Comparison of ENCODE assay signal across 8 cellular contexts in the genomic region with DNA sequence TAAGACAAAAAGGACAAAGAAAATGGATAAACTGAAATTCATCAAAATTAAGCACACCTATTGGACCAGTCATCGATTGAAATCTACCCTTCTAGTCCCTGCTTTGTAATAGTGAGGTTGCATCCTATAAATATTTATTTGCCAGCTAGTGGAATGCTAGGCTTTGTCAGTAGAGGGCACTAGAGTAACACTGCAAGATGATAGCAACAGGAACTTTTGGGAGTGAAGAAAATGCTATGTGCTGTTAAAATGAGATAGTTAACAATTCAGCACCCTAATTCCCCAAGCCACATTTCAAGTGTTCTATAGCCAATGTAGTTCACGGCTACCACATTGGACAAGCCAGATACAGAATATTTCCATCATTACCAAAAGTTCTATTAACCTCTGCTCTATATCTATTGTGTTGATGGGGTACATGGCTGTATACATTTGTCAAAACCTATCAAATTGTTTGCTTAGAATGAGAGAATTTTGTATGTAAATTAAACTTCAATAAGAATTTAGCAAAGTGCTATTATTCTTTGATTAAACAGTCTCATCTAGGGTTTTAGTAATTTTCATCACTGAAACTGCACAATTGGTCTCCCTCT.
A peak's percentile ranks its signal among the peaks of the same experiment; 100 is the strongest.
DNase-seq lines count a peak whose midpoint lies in the region; ATAC-seq and TF ChIP-seq lines count a peak whose summit lies in the region.

No MANE protein-coding gene starts in this region.

- no peak overlapping the region for H3K27ac Mint-ChIP-seq in activated CD4-positive, alpha-beta T cell treated with anti-CD3 and anti-CD28 coated beads, Interleukin-2, amount 10 ng/mL, durations not matched to agents 24 days and 14 days

- H3K27ac ChIP-seq in OCI-LY1 (ENCODE audit: low read depth, low read length, poor library complexity, severe bottlenecking), result no peak overlapping the region
- H3K27ac ChIP-seq in lower lobe of right lung, result no peak overlapping the region

- no peaks in the 10 kb centered on the region for H4K20me1 ChIP-seq in OCI-LY1 (ENCODE audit: insufficient read depth, low read length)

- H3K4me2 ChIP-seq in OCI-LY1 (ENCODE audit: low read length), result no peak overlapping the region

- H3K9me2 ChIP-seq in OCI-LY1 (ENCODE audit: low read depth, low read length), result no peaks in the 10 kb centered on the region

- H3F3A ChIP-seq in OCI-LY1 (ENCODE audit: insufficient read depth, low read length), result no peaks in the 10 kb centered on the region

- TF ChIP-seq CTCF in OCI-LY1 (IDR thresholded peaks at IDR 0.05; ENCODE audit: low read length) (peak; percentile 100), choroid plexus epithelial cell (conservative IDR thresholded peaks at IDR 0.05; ENCODE audit: low read depth, low read length) (peak; percentile 93), lower lobe of right lung (IDR thresholded peaks at IDR 0.05) (peak; percentile 88)

- no peaks in the 10 kb centered on the region for H3K79me2 ChIP-seq in OCI-LY1 (ENCODE audit: insufficient read depth, low read length)

- H3K9me3 ChIP-seq in OCI-LY1 (ENCODE audit: low read length), result no peaks in the 10 kb centered on the region
- no peaks in the 10 kb centered on the region for H3K9me3 ChIP-seq in lower lobe of right lung

- H3K27me3 Mint-ChIP-seq in activated CD4-positive, alpha-beta T cell treated with anti-CD3 and anti-CD28 coated beads, Interleukin-2, amount 10 ng/mL, durations not matched to agents 24 days and 14 days, result peaks cover 7% of the 10 kb centered on the region

- no peak overlapping the region for H2AFZ ChIP-seq in OCI-LY1 (ENCODE audit: low read length)

- no peak overlapping the region for H3K4me3 Mint-ChIP-seq in activated CD4-positive, alpha-beta T cell treated with anti-CD3 and anti-CD28 coated beads, Interleukin-2, amount 10 ng/mL, durations not matched to agents 24 days and 14 days

- H3K36me3 ChIP-seq in OCI-LY1 (ENCODE audit: insufficient read depth, low read length), result no peaks in the 10 kb centered on the region
- no peaks in the 10 kb centered on the region for H3K36me3 ChIP-seq in lower lobe of right lung

- no peak overlapping the region for H3K9ac ChIP-seq in OCI-LY1 (ENCODE audit: low read length)

- ATAC-seq in GM19452 (IDR thresholded peaks at IDR 0.05; ENCODE audit: unreplicated experiment) (peak; percentile 87), HG03442 (IDR thresholded peaks at IDR 0.05; ENCODE audit: unreplicated experiment) (peak; percentile 89), lower lobe of right lung (peak; percentile 76 to 78)

- peak; percentile 83 for DNase-seq in activated CD4-positive, alpha-beta T cell treated with anti-CD3 and anti-CD28 coated beads, Interleukin-2, amount 10 ng/mL, durations not matched to agents 24 days and 14 days
- DNase-seq in activated CD4-positive, alpha-beta T cell treated with anti-CD3 and anti-CD28 coated beads for 1 hour, result no peak
- DNase-seq in choroid plexus epithelial cell (ENCODE audit: low read depth) (peak; percentile 86), lower lobe of right lung (no peak), KG1 (lab: John Stamatoyannopoulos, UW) (no peak)

- no peaks in the 10 kb centered on the region for H3K4me1 Mint-ChIP-seq in activated CD4-positive, alpha-beta T cell treated with anti-CD3 and anti-CD28 coated beads, Interleukin-2, amount 10 ng/mL, durations not matched to agents 24 days and 14 days

- H3K4me3 ChIP-seq in OCI-LY1 (ENCODE audit: low read depth, low read length, poor library complexity, severe bottlenecking) (no peak overlapping the region), choroid plexus epithelial cell (ENCODE audit: low read depth, low read length) (no peak overlapping the region), lower lobe of right lung (no peak overlapping the region)

- intact Hi-C loops in activated CD4-positive, alpha-beta T cell treated with anti-CD3 and anti-CD28 coated beads, Interleukin-2, amount 10 ng/mL, durations not matched to agents 24 days and 14 days (cut with micrococcal nuclease), result loop anchor here (1.0 to 10.0 kb wide), 4 partner anchors 244 to 871 kb away; a partner anchor contains a TSS
- intact Hi-C loops in lower lobe of right lung (cut with DNase I), result loop anchor here (5.0 kb wide), 1 partner anchor 872 kb away; no protein-coding TSS in a partner anchor

- no peaks in the 10 kb centered on the region for H3K9me3 Mint-ChIP-seq in activated CD4-positive, alpha-beta T cell treated with anti-CD3 and anti-CD28 coated beads, Interleukin-2, amount 10 ng/mL, durations not matched to agents 24 days and 14 days

- no peaks in the 10 kb centered on the region for H3K36me3 Mint-ChIP-seq in activated CD4-positive, alpha-beta T cell treated with anti-CD3 and anti-CD28 coated beads, Interleukin-2, amount 10 ng/mL, durations not matched to agents 24 days and 14 days (ENCODE audit: low read depth)

- H3K27me3 ChIP-seq in OCI-LY1 (ENCODE audit: insufficient read depth, low read length) (no peaks in the 10 kb centered on the region), lower lobe of right lung (ENCODE audit: low read depth) (no peaks in the 10 kb centered on the region)

- no peaks in the 10 kb centered on the region for H3K4me1 ChIP-seq in OCI-LY1 (ENCODE audit: insufficient read depth, low read length, severe bottlenecking)
- no peaks in the 10 kb centered on the region for H3K4me1 ChIP-seq in lower lobe of right lung

Comparison
In these comparisons a context has a peak if more than half of its experiments do, and no peak if none do; other contexts are left out.
1. DNase-seq: peak in activated CD4-positive, alpha-beta T cell treated with anti-CD3 and anti-CD28 coated beads, Interleukin-2, amount 10 ng/mL, durations not matched to agents 24 days and 14 days (single experiment) and choroid plexus epithelial cell (single experiment); none in activated CD4-positive, alpha-beta T cell treated with anti-CD3 and anti-CD28 coated beads for 1 hour (single experiment), lower lobe of right lung (single experiment) and KG1 (single experiment).
2. Peak in every context shown above with its lines, with median percentiles within 50 percentile points of each other: ATAC-seq and CTCF ChIP-seq.